ENCODE assay signal across 27 cellular contexts in the genomic region with DNA sequence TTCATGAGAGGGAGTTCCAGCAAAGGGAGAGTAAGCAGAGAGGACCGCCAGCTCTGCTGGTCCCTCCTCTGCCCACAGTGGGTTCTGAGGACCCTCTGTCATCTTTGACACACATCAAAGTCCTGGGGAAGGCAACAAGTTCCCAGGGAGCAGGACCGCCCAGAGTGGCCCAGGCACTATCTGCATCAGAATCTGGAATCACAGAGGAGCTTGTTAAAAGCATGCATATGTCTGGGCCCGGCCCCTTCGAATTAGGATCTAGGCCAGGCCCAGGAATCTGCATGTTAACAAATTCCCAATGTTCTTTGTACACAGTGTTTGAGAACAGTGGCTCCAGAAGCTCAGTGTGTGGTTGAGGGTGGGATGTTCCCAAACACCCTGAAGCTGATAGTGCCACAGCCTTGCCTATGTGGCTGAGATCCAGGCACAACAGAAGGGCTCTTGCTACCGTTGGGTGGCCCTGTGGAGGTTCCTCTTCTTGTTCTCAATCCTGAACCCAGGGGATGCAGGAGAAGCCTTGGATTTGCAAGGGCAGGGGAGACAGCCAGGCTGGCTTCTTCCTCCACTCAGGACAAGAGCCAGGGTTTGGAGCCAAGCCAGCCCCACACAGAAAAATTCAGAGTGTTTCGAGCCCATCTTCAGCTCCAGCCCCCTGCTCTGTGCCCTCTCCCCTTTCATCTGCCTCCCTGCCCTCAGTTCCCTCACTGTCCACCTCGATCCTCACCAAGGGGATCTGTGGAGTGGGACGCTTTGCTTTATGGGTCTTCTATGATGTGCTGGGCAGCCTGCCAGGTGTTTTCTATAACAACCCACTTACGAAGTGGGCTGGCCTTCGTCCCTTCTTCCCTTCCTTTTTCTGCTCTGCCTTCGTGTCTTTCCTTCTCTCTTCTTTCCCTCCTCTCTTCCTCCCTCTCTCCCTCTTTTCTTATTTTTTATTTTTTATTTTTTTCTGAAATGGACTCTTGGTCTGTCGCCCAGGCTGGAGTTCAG.
DNase-seq lines count a peak whose midpoint lies in the region; ATAC-seq and TF ChIP-seq lines count a peak whose summit lies in the region.
"Had no signal": no experiment of that assay in that cellular context is flagged by ENCODE, and none has a peak within 500 bp of the region (broad histone marks: within the 10 kb centered on the region; RNA-seq: fewer than 3 reads in every experiment).

No MANE protein-coding gene starts in this region.

- H3K4me3 Mint-ChIP-seq in activated CD8-positive, alpha-beta T cell treated with anti-CD3 and anti-CD28 coated beads for 36 hours: no peak overlapping the region
- H3K4me3 Mint-ChIP-seq: mesothelial cell of epicardium; naive thymus-derived CD4-positive, alpha-beta T cell had no signal

- no peak overlapping the region for H3K4me3 ChIP-seq in RWPE2 (ENCODE audit: severe bottlenecking)
- H3K4me3 ChIP-seq: BLaER1 treated with 17β-estradiol and CSF1 and Interleukin-3, amounts not matched to agents 10 nM and 100 nM; gastroesophageal sphincter; testis had no signal

- no peaks in the 10 kb centered on the region for H3K27me3 ChIP-seq in RWPE2 (ENCODE audit: insufficient read depth, poor library complexity, severe bottlenecking)
- H3K27me3 ChIP-seq: BLaER1 treated with 17β-estradiol and CSF1 and Interleukin-3, amounts not matched to agents 10 nM and 100 nM; testis had no signal

- no peak overlapping the region for H3K27ac Mint-ChIP-seq in activated CD8-positive, alpha-beta T cell treated with anti-CD3 and anti-CD28 coated beads for 36 hours
- H3K27ac Mint-ChIP-seq: mesothelial cell of epicardium; naive thymus-derived CD4-positive, alpha-beta T cell had no signal

- H3K27ac ChIP-seq in RWPE2 (ENCODE audit: poor library complexity, severe bottlenecking): peak overlapping the region; percentile 97
- H3K27ac ChIP-seq: BLaER1 treated with 17β-estradiol and CSF1 and Interleukin-3, amounts not matched to agents 10 nM and 100 nM; gastroesophageal sphincter; testis had no signal

- POLR2A ChIA-PET in activated CD8-positive, alpha-beta T cell treated with anti-CD3 and anti-CD28 coated beads for 36 hours (lab: Charles Lee): no interaction called here
- POLR2A ChIA-PET in GM10248 (lab: Yijun Ruan, JAX): no interaction called here

- no peak for ATAC-seq in RWPE2 (ENCODE audit: low read depth)
- no peak for ATAC-seq in activated CD8-positive, alpha-beta T cell treated with anti-CD3 and anti-CD28 coated beads for 36 hours
- ATAC-seq: gastroesophageal sphincter; left lobe of liver; naive thymus-derived CD4-positive, alpha-beta T cell had no signal

- CTCF ChIA-PET in activated CD8-positive, alpha-beta T cell treated with anti-CD3 and anti-CD28 coated beads for 36 hours (lab: Charles Lee): no interaction called here
- CTCF ChIA-PET in GM10248 (lab: Yijun Ruan, JAX): no interaction called here

- peaks cover 43% of the 10 kb centered on the region for H3K4me1 ChIP-seq in RWPE2 (ENCODE audit: insufficient read depth, poor library complexity, severe bottlenecking)
- H3K4me1 ChIP-seq: testis had no signal

- DNase-seq in Ammon's horn (ENCODE audit: low spot score) (peak; percentile 13), DMS79 (lab: John Stamatoyannopoulos, UW) (peak; percentile 25), NCI-H345 (lab: John Stamatoyannopoulos, UW) (peak; percentile 61), RWPE2 (ENCODE audit: low spot score) (no peak), GM10248 (ENCODE audit: extremely low spot score) (no peak)
- no peak for DNase-seq in activated CD8-positive, alpha-beta T cell treated with anti-CD3 and anti-CD28 coated beads for 36 hours
- DNase-seq in activated naive CD4-positive, alpha-beta T cell treated with Interleukin-2 at 50 U/mL for 16 hours: no peak
- DNase-seq in activated effector memory CD4-positive, alpha-beta T cell treated with anti-CD3 and anti-CD28 coated beads, Interleukin-2, amount 50 U/mL, for 16 hours: no peak
- DNase-seq: activated CD4-positive, alpha-beta T cell treated with anti-CD3 and anti-CD28 coated beads for 4 hours; activated naive CD4-positive, alpha-beta T cell treated with anti-CD3 and anti-CD28 coated beads, Interleukin-2, amount 50 U/mL, for 16 hours; activated T-cell treated with anti-CD3 and anti-CD28 coated beads, Interleukin-2, amount 50 U/mL, for 48 hours; amygdala; hippocampal formation; KG1; naive thymus-derived CD4-positive, alpha-beta T cell; NCI-H1930; retina; RPMI8226; SK-N-SH; stimulated activated CD4-positive, alpha-beta T cell treated with anti-CD3 and anti-CD28 coated beads, Interleukin-12 subunit alpha, Interleukin-12 subunit beta, amount 100 ng/mL, for 4 hours; stimulated activated CD4-positive, alpha-beta T cell treated with anti-CD3 and anti-CD28 coated beads, Interleukin-4, amount 100 ng/mL, for 4 hours; stimulated activated naive CD4-positive, alpha-beta T cell; testis had no signal

- TF ChIP-seq CTCF in RWPE2 (IDR thresholded peaks at IDR 0.05; ENCODE audit: poor library complexity, severe bottlenecking): no peak
- TF ChIP-seq CTCF in activated CD8-positive, alpha-beta T cell treated with anti-CD3 and anti-CD28 coated beads for 36 hours (IDR thresholded peaks at IDR 0.05): no peak
- no peak for TF ChIP-seq CTCF in GM10248 (IDR thresholded peaks at IDR 0.05; ENCODE audit: control extremely low read depth, extremely low read depth, low read depth, missing control alignments)

- H3K9me3 ChIP-seq in RWPE2 (ENCODE audit: severe bottlenecking): no peaks in the 10 kb centered on the region
- H3K9me3 ChIP-seq: BLaER1 treated with 17β-estradiol and CSF1 and Interleukin-3, amounts not matched to agents 10 nM and 100 nM; SK-N-SH; testis had no signal

- H3K27me3 Mint-ChIP-seq in activated CD8-positive, alpha-beta T cell treated with anti-CD3 and anti-CD28 coated beads for 36 hours: peaks cover 3% of the 10 kb centered on the region

- no peaks in the 10 kb centered on the region for H3K36me3 Mint-ChIP-seq in activated CD8-positive, alpha-beta T cell treated with anti-CD3 and anti-CD28 coated beads for 36 hours (ENCODE audit: low read depth)

- no peaks in the 10 kb centered on the region for H3K4me1 Mint-ChIP-seq in activated CD8-positive, alpha-beta T cell treated with anti-CD3 and anti-CD28 coated beads for 36 hours (ENCODE audit: low read depth)
- H3K4me1 Mint-ChIP-seq: naive thymus-derived CD4-positive, alpha-beta T cell had no signal

- H3K9me3 Mint-ChIP-seq in activated CD8-positive, alpha-beta T cell treated with anti-CD3 and anti-CD28 coated beads for 36 hours: no peaks in the 10 kb centered on the region

- intact Hi-C loops in activated CD8-positive, alpha-beta T cell treated with anti-CD3 and anti-CD28 coated beads for 36 hours (cut with micrococcal nuclease): no loop called here

- H3K36me3 ChIP-seq in RWPE2 (ENCODE audit: low read depth): no peaks in the 10 kb centered on the region
- H3K36me3 ChIP-seq: BLaER1 treated with 17β-estradiol and CSF1 and Interleukin-3, amounts not matched to agents 10 nM and 100 nM; gastroesophageal sphincter had no signal

Comparison
In these comparisons a context has a peak if more than half of its experiments do, and no peak if none do; other contexts are left out.
1. DNase-seq: peak in Ammon's horn (single experiment), DMS79 (single experiment) and NCI-H345 (single experiment); none in RWPE2 (single experiment), activated CD8-positive, alpha-beta T cell treated with anti-CD3 and anti-CD28 coated beads for 36 hours (single experiment), activated naive CD4-positive, alpha-beta T cell treated with Interleukin-2 at 50 U/mL for 16 hours (single experiment), activated effector memory CD4-positive, alpha-beta T cell treated with anti-CD3 and anti-CD28 coated beads, Interleukin-2, amount 50 U/mL, for 16 hours (single experiment) and GM10248 (single experiment).